In genomic region chr15:55241895-55242294, GRCh38 we compare ENCODE assay signal across 18 cellular contexts. TPM values are rescaled to one million over a fixed set of nuclear protein-coding genes. Genes with fewer than 3 reads are reported as not detected.
DNase-seq lines count a peak whose midpoint lies in the region; ATAC-seq and TF ChIP-seq lines count a peak whose summit lies in the region.
"Had no signal": no experiment of that assay in that cellular context is flagged by ENCODE, and none has a peak within 500 bp of the region (broad histone marks: within the 10 kb centered on the region; RNA-seq: fewer than 3 reads in every experiment).

No MANE protein-coding gene starts in this region.

- CTCF ChIA-PET in activated CD8-positive, alpha-beta memory T cell treated with anti-CD3 and anti-CD28 coated beads, Interleukin-2, amount 10 ng/mL, durations not matched to agents 7 days and 5 days (lab: Charles Lee), result no interaction called here

- DNase-seq in activated CD8-positive, alpha-beta memory T cell treated with anti-CD3 and anti-CD28 coated beads, Interleukin-2, amount 10 ng/mL, durations not matched to agents 7 days and 5 days, result no peak
- DNase-seq in activated CD8-positive, alpha-beta memory T cell treated with anti-CD3 and anti-CD28 coated beads, Interleukin-2, amount 50 U/mL, for 48 hours, result no peak
- DNase-seq in fibroblast of the aortic adventitia (ENCODE audit: low read depth), result peak; percentile 55
- no peak for DNase-seq in stimulated activated naive CD8-positive, alpha-beta T cell treated with anti-CD3 and anti-CD28 coated beads, Interleukin-15, amount 100 ng/mL, for 72 hours
- no peak for DNase-seq in ACHN
- DNase-seq in epidermal melanocyte (ENCODE audit: insufficient read length, low spot score), result no peak
- DNase-seq: activated CD4-positive, alpha-beta T cell treated with anti-CD3 and anti-CD28 coated beads for 48 hours; DMS79 treated with DMSO at 0.1 percent for 48 hours; effector CD4-positive, alpha-beta T cell; NCI-H2029; SHP77 treated with DMSO at 0.1 percent for 48 hours; small intestine; upper lobe of right lung had no signal

- no peak for ATAC-seq in activated CD8-positive, alpha-beta memory T cell treated with anti-CD3 and anti-CD28 coated beads, Interleukin-2, amount 10 ng/mL, durations not matched to agents 7 days and 5 days
- ATAC-seq in activated T-helper 17 cell treated with anti-CD3 and anti-CD28 coated beads, Interleukin-2, amount 50 U/mL, for 72 hours (replicated peaks), result peak; percentile 50
- ATAC-seq in stimulated activated naive CD8-positive, alpha-beta T cell treated with anti-CD3 and anti-CD28 coated beads, Interleukin-15, amount 100 ng/mL, for 72 hours, result peak; percentile 33
- ATAC-seq in GM21367 (IDR thresholded peaks at IDR 0.05; ENCODE audit: unreplicated experiment), result no peak
- ATAC-seq: A549, upper lobe of right lung had no signal

- in situ Hi-C loops in ACHN (cut with HindIII; ENCODE audit: low pct_ligation_motif_present, low pct_unique_long_range_greater_than_20kb, low sequenced_read_pairs), result no loop called here

- H3K27me3 Mint-ChIP-seq in activated CD8-positive, alpha-beta memory T cell treated with anti-CD3 and anti-CD28 coated beads, Interleukin-2, amount 10 ng/mL, durations not matched to agents 7 days and 5 days, result no peaks in the 10 kb centered on the region
- H3K27me3 Mint-ChIP-seq in activated T-helper 17 cell treated with anti-CD3 and anti-CD28 coated beads, Interleukin-2, amount 50 U/mL, for 72 hours, result no peaks in the 10 kb centered on the region
- H3K27me3 Mint-ChIP-seq in stimulated activated naive CD8-positive, alpha-beta T cell treated with anti-CD3 and anti-CD28 coated beads, Interleukin-15, amount 100 ng/mL, for 72 hours, result no peaks in the 10 kb centered on the region
- H3K27me3 Mint-ChIP-seq: progenitor cell of endocrine pancreas had no signal

- peaks cover 47% of the 10 kb centered on the region for H3K36me3 Mint-ChIP-seq in activated CD8-positive, alpha-beta memory T cell treated with anti-CD3 and anti-CD28 coated beads, Interleukin-2, amount 10 ng/mL, durations not matched to agents 7 days and 5 days
- peaks cover 86% of the 10 kb centered on the region for H3K36me3 Mint-ChIP-seq in activated T-helper 17 cell treated with anti-CD3 and anti-CD28 coated beads, Interleukin-2, amount 50 U/mL, for 72 hours (ENCODE audit: low read depth)

- no peak overlapping the region for H3K4me3 Mint-ChIP-seq in activated CD8-positive, alpha-beta memory T cell treated with anti-CD3 and anti-CD28 coated beads, Interleukin-2, amount 10 ng/mL, durations not matched to agents 7 days and 5 days
- peak overlapping the region; percentile 46 for H3K4me3 Mint-ChIP-seq in activated T-helper 17 cell treated with anti-CD3 and anti-CD28 coated beads, Interleukin-2, amount 50 U/mL, for 72 hours
- peak overlapping the region in 1 of 2 donors; percentile 47 for H3K4me3 Mint-ChIP-seq in stimulated activated naive CD8-positive, alpha-beta T cell treated with anti-CD3 and anti-CD28 coated beads, Interleukin-15, amount 100 ng/mL, for 72 hours

- no peaks in the 10 kb centered on the region for H3K9me3 Mint-ChIP-seq in activated CD8-positive, alpha-beta memory T cell treated with anti-CD3 and anti-CD28 coated beads, Interleukin-2, amount 10 ng/mL, durations not matched to agents 7 days and 5 days (ENCODE audit: low read depth)
- H3K9me3 Mint-ChIP-seq in activated T-helper 17 cell treated with anti-CD3 and anti-CD28 coated beads, Interleukin-2, amount 50 U/mL, for 72 hours, result no peaks in the 10 kb centered on the region
- H3K9me3 Mint-ChIP-seq in stimulated activated naive CD8-positive, alpha-beta T cell treated with anti-CD3 and anti-CD28 coated beads, Interleukin-15, amount 100 ng/mL, for 72 hours, result no peaks in the 10 kb centered on the region

- no peak for TF ChIP-seq CTCF in fibroblast of the aortic adventitia (IDR thresholded peaks at IDR 0.05; ENCODE audit: insufficient read depth, low read length)

- peaks cover 86% of the 10 kb centered on the region for H3K4me1 Mint-ChIP-seq in activated CD8-positive, alpha-beta memory T cell treated with anti-CD3 and anti-CD28 coated beads, Interleukin-2, amount 10 ng/mL, durations not matched to agents 7 days and 5 days
- peaks cover 46% of the 10 kb centered on the region for H3K4me1 Mint-ChIP-seq in activated T-helper 17 cell treated with anti-CD3 and anti-CD28 coated beads, Interleukin-2, amount 50 U/mL, for 72 hours
- H3K4me1 Mint-ChIP-seq in stimulated activated naive CD8-positive, alpha-beta T cell treated with anti-CD3 and anti-CD28 coated beads, Interleukin-15, amount 100 ng/mL, for 72 hours, result peaks cover 79% of the 10 kb centered on the region

- H3K4me3 ChIP-seq in fibroblast of the aortic adventitia (ENCODE audit: low read depth, low read length), result no peak overlapping the region
- H3K4me3 ChIP-seq: A549, breast epithelium, upper lobe of right lung had no signal

- H3K27ac Mint-ChIP-seq in activated CD8-positive, alpha-beta memory T cell treated with anti-CD3 and anti-CD28 coated beads, Interleukin-2, amount 10 ng/mL, durations not matched to agents 7 days and 5 days, result peak overlapping the region; percentile 72
- peak overlapping the region; percentile 82 for H3K27ac Mint-ChIP-seq in activated T-helper 17 cell treated with anti-CD3 and anti-CD28 coated beads, Interleukin-2, amount 50 U/mL, for 72 hours
- H3K27ac Mint-ChIP-seq in stimulated activated naive CD8-positive, alpha-beta T cell treated with anti-CD3 and anti-CD28 coated beads, Interleukin-15, amount 100 ng/mL, for 72 hours, result peak overlapping the region in 1 of 2 donors; percentile 83
- H3K27ac Mint-ChIP-seq: progenitor cell of endocrine pancreas had no signal

RNA-seq across cellular contexts. Expression of gene RSL24D1, which starts 45.2 kb away (rescaled TPM):
- total RNA-seq in activated CD8-positive, alpha-beta memory T cell treated with anti-CD3 and anti-CD28 coated beads, Interleukin-2, amount 10 ng/mL, durations not matched to agents 7 days and 5 days, result 10 to 100 TPM; 79.1 to 94.2 TPM
- 100 to 1,000 TPM; 107 to 111 TPM for total RNA-seq in activated T-helper 17 cell treated with anti-CD3 and anti-CD28 coated beads, Interleukin-2, amount 50 U/mL, for 72 hours
- 131 and 149 TPM in 2 replicates for total RNA-seq in fibroblast of the aortic adventitia (ENCODE audit: low replicate concordance)

RNA-seq across cellular contexts. Expression of gene RAB27A, which starts 47.7 kb away (rescaled TPM):
- 100 to 1,000 TPM; 136 to 149 TPM for total RNA-seq in activated CD8-positive, alpha-beta memory T cell treated with anti-CD3 and anti-CD28 coated beads, Interleukin-2, amount 10 ng/mL, durations not matched to agents 7 days and 5 days
- total RNA-seq in activated T-helper 17 cell treated with anti-CD3 and anti-CD28 coated beads, Interleukin-2, amount 50 U/mL, for 72 hours, result 100 to 1,000 TPM in 1 of 2 donors, 10 to 100 TPM in 1; 99.2 to 138 TPM
- 9.9 and 27.7 TPM in 2 replicates for total RNA-seq in fibroblast of the aortic adventitia (ENCODE audit: low replicate concordance)

Comparison
In these comparisons a context has a peak if more than half of its experiments do, and no peak if none do; other contexts are left out.
1. ATAC-seq: peak in activated T-helper 17 cell treated with anti-CD3 and anti-CD28 coated beads, Interleukin-2, amount 50 U/mL, for 72 hours (single experiment) and stimulated activated naive CD8-positive, alpha-beta T cell treated with anti-CD3 and anti-CD28 coated beads, Interleukin-15, amount 100 ng/mL, for 72 hours (single experiment); none in activated CD8-positive, alpha-beta memory T cell treated with anti-CD3 and anti-CD28 coated beads, Interleukin-2, amount 10 ng/mL, durations not matched to agents 7 days and 5 days (single experiment) and GM21367 (single experiment).